Comparison of ENCODE assay signal across 30 cellular contexts in the genomic region with DNA sequence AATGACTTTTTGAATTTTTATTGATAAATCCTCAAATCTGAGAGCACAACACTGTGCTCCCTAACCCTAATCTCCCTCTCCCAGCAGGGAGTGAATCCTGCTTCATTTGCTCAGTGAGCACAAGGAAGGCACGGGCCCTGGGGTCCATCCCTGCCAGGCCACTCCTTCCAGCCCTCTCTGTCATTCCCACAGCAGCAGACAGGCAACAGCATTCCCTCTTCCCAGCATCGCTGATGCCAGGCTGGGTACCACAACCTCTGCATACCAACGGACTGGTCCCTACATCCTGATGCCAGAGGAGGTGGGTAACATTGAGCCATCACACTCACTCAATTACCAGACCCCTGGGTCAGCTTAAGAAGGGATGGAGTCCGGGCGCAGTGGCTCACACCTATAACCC.
"Had no signal": no experiment of that assay in that cellular context is flagged by ENCODE, and none has a peak within 500 bp of the region (broad histone marks: within the 10 kb centered on the region; RNA-seq: fewer than 3 reads in every experiment).

No MANE protein-coding gene starts in this region.

- H3K4me1 ChIP-seq: neural progenitor cell, prostate gland, right atrium auricular region, testis, tibial artery, upper lobe of right lung, uterus had no signal

- DNase-seq: naive B cell; naive thymus-derived CD8-positive, alpha-beta T cell; occipital lobe; pancreas; retina; spleen; stimulated activated CD4-positive, alpha-beta T cell treated with anti-CD3 and anti-CD28 coated beads, Interleukin-12 subunit alpha, Interleukin-12 subunit beta, amount 100 ng/mL, for 4 hours; stimulated activated CD4-positive, alpha-beta T cell treated with anti-CD3 and anti-CD28 coated beads, Interleukin-1b, Interleukin-23, amount 100 ng/mL, for 48 hours; stimulated activated CD4-positive, alpha-beta T cell treated with anti-CD3 and anti-CD28 coated beads, Interleukin-4, amount 100 ng/mL, for 1 hour; stimulated activated CD4-positive, alpha-beta T cell treated with anti-CD3 and anti-CD28 coated beads, Interleukin-4, amount 100 ng/mL, for 4 hours; stimulated activated CD8-positive, alpha-beta memory T cell treated with anti-CD3 and anti-CD28 coated beads, Interleukin-4, amount 100 ng/mL, for 48 hours; stimulated activated naive CD4-positive, alpha-beta T cell; stimulated activated naive CD8-positive, alpha-beta T cell treated with anti-CD3 and anti-CD28 coated beads, Interleukin-15, amount 100 ng/mL, for 72 hours; stimulated activated naive CD8-positive, alpha-beta T cell treated with anti-CD3 and anti-CD28 coated beads, Interleukin-15, Interleukin-2, amounts not matched to agents 100 U/mL and 50 U/mL, for 24 hours; substantia nigra; testis; tibial artery; transverse colon; upper lobe of right lung; uterus had no signal

- H3K27me3 ChIP-seq: neural progenitor cell, pancreas, right atrium auricular region, spleen, suprapubic skin, testis, tibial artery, transverse colon, upper lobe of right lung, uterus had no signal

- H2AFZ ChIP-seq: neural progenitor cell had no signal

- H3K27ac Mint-ChIP-seq: naive thymus-derived CD8-positive, alpha-beta T cell; natural killer cell treated with Interleukin-12 subunit alpha and Interleukin-12 subunit beta and Interleukin-15 and Interleukin-18, amount 100 ng/mL, for 72 hours; neural progenitor cell; stimulated activated memory B cell treated with anti-CD40 and anti-IgM and Interleukin-4, amounts not matched to agents 10 μg/mL and 1 μg/mL and 100 μg/mL, for 72 hours; stimulated activated naive CD8-positive, alpha-beta T cell treated with anti-CD3 and anti-CD28 coated beads, Interleukin-15, amount 100 ng/mL, for 72 hours had no signal

- ATAC-seq: naive thymus-derived CD8-positive, alpha-beta T cell; natural killer cell treated with Interleukin-12 subunit alpha and Interleukin-12 subunit beta and Interleukin-15 and Interleukin-18, amount 100 ng/mL, for 72 hours; pancreas; sciatic nerve; stimulated activated memory B cell treated with anti-CD40 and anti-IgM and Interleukin-4, amounts not matched to agents 10 μg/mL and 1 μg/mL and 100 μg/mL, for 72 hours; stimulated activated naive CD8-positive, alpha-beta T cell treated with anti-CD3 and anti-CD28 coated beads, Interleukin-15, amount 100 ng/mL, for 72 hours; stimulated activated naive CD8-positive, alpha-beta T cell treated with anti-CD3 and anti-CD28 coated beads, Interleukin-15, Interleukin-2, amounts not matched to agents 100 U/mL and 50 U/mL, for 24 hours; upper lobe of right lung had no signal

- H3K9me3 ChIP-seq: pancreas, prostate gland, right atrium auricular region, spleen, suprapubic skin, testis, tibial artery, transverse colon, upper lobe of right lung, uterus had no signal

- H3K4me3 Mint-ChIP-seq: naive B cell; naive thymus-derived CD8-positive, alpha-beta T cell; natural killer cell treated with Interleukin-12 subunit alpha and Interleukin-12 subunit beta and Interleukin-15 and Interleukin-18, amount 100 ng/mL, for 72 hours; neural progenitor cell; stimulated activated memory B cell treated with anti-CD40 and anti-IgM and Interleukin-4, amounts not matched to agents 10 μg/mL and 1 μg/mL and 100 μg/mL, for 72 hours; stimulated activated naive CD8-positive, alpha-beta T cell treated with anti-CD3 and anti-CD28 coated beads, Interleukin-15, amount 100 ng/mL, for 72 hours; type B pancreatic cell had no signal

- H3K4me1 Mint-ChIP-seq: stimulated activated memory B cell treated with anti-CD40 and anti-IgM and Interleukin-4, amounts not matched to agents 10 μg/mL and 1 μg/mL and 100 μg/mL, for 72 hours had no signal

- H3K27ac ChIP-seq: neural progenitor cell, pancreas, prostate gland, right atrium auricular region, skin epidermis, spleen, suprapubic skin, testis, tibial artery, transverse colon, upper lobe of right lung, uterus had no signal

- H3K36me3 Mint-ChIP-seq: natural killer cell treated with Interleukin-12 subunit alpha and Interleukin-12 subunit beta and Interleukin-15 and Interleukin-18, amount 100 ng/mL, for 72 hours; neural progenitor cell had no signal

- H3K9me3 Mint-ChIP-seq: naive B cell; naive thymus-derived CD8-positive, alpha-beta T cell; natural killer cell treated with Interleukin-12 subunit alpha and Interleukin-12 subunit beta and Interleukin-15 and Interleukin-18, amount 100 ng/mL, for 72 hours; neural progenitor cell; stimulated activated memory B cell treated with anti-CD40 and anti-IgM and Interleukin-4, amounts not matched to agents 10 μg/mL and 1 μg/mL and 100 μg/mL, for 72 hours; stimulated activated naive CD8-positive, alpha-beta T cell treated with anti-CD3 and anti-CD28 coated beads, Interleukin-15, amount 100 ng/mL, for 72 hours; type B pancreatic cell had no signal

- H3K27me3 Mint-ChIP-seq: naive B cell; naive thymus-derived CD8-positive, alpha-beta T cell; natural killer cell treated with Interleukin-12 subunit alpha and Interleukin-12 subunit beta and Interleukin-15 and Interleukin-18, amount 100 ng/mL, for 72 hours; stimulated activated memory B cell treated with anti-CD40 and anti-IgM and Interleukin-4, amounts not matched to agents 10 μg/mL and 1 μg/mL and 100 μg/mL, for 72 hours; stimulated activated naive CD8-positive, alpha-beta T cell treated with anti-CD3 and anti-CD28 coated beads, Interleukin-15, amount 100 ng/mL, for 72 hours; type B pancreatic cell had no signal

- H3K4me2 ChIP-seq: neural progenitor cell, smooth muscle cell had no signal

- H3K36me3 ChIP-seq: neural progenitor cell, pancreas, prostate gland, right atrium auricular region, transverse colon, upper lobe of right lung, uterus had no signal

- H3K4me3 ChIP-seq: neural progenitor cell, pancreas, prostate gland, right atrium auricular region, skin epidermis, smooth muscle cell, spleen, suprapubic skin, testis, tibial artery, transverse colon, upper lobe of right lung, uterus had no signal
